In the genomic region with DNA sequence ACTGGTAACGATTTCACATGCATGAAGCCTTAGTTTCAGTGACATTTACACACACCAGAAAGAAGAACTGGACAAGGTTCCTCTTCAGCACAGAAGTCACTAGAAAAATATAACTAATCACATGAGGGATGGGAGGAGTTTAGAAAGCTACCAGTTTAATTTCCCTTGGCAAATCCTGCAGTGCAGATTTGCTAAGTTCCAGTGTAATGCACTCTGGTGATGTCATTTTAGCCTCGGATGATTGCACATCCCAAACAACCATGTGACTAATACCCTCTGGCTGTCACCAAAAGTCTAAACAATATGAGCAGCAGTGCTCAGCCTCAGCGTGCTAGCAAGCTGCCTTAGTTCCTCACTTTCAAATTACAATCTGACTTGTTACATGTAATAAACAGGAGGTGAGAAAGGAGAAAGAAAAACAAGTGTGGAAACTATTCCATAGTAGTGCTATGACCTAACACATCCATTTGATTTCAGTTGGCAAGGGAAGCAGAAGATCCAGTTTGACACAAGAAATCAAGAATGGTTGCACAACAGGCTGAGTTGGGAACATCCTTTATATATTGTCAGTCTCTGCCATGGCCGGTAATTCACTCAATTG, we compare ENCODE assay signal across 1 cellular context.
TF ChIP-seq lines count a peak whose summit lies in the region.

No MANE protein-coding gene starts in this region.

TF ChIP-seq in K562, 482 proteins besides CTCF, POLR2A, EP300 and RAD21 (continued from another document and continues in another):
- TF ChIP-seq, protein P1, sequence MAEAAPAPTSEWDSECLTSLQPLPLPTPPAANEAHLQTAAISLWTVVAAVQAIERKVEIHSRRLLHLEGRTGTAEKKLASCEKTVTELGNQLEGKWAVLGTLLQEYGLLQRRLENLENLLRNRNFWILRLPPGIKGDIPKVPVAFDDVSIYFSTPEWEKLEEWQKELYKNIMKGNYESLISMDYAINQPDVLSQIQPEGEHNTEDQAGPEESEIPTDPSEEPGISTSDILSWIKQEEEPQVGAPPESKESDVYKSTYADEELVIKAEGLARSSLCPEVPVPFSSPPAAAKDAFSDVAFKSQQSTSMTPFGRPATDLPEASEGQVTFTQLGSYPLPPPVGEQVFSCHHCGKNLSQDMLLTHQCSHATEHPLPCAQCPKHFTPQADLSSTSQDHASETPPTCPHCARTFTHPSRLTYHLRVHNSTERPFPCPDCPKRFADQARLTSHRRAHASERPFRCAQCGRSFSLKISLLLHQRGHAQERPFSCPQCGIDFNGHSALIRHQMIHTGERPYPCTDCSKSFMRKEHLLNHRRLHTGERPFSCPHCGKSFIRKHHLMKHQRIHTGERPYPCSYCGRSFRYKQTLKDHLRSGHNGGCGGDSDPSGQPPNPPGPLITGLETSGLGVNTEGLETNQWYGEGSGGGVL (CRISPR knock-in tag; IDR thresholded peaks at IDR 0.05): no peak
- no peak for TF ChIP-seq GATAD2B (IDR thresholded peaks at IDR 0.05; ENCODE audit: borderline replicate concordance)
- TF ChIP-seq ZNF830 (CRISPR knock-in tag; IDR thresholded peaks at IDR 0.05): no peak
- no peak for TF ChIP-seq ZNF134 (CRISPR knock-in tag; conservative IDR thresholded peaks at IDR 0.05)
- no peak for TF ChIP-seq ZNF644 (tag; IDR thresholded peaks at IDR 0.05; ENCODE audit: low read depth)
- TF ChIP-seq, protein P2, sequence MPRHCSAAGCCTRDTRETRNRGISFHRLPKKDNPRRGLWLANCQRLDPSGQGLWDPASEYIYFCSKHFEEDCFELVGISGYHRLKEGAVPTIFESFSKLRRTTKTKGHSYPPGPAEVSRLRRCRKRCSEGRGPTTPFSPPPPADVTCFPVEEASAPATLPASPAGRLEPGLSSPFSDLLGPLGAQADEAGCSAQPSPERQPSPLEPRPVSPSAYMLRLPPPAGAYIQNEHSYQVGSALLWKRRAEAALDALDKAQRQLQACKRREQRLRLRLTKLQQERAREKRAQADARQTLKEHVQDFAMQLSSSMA (CRISPR knock-in tag; IDR thresholded peaks at IDR 0.05): no peak
- TF ChIP-seq, protein P3, sequence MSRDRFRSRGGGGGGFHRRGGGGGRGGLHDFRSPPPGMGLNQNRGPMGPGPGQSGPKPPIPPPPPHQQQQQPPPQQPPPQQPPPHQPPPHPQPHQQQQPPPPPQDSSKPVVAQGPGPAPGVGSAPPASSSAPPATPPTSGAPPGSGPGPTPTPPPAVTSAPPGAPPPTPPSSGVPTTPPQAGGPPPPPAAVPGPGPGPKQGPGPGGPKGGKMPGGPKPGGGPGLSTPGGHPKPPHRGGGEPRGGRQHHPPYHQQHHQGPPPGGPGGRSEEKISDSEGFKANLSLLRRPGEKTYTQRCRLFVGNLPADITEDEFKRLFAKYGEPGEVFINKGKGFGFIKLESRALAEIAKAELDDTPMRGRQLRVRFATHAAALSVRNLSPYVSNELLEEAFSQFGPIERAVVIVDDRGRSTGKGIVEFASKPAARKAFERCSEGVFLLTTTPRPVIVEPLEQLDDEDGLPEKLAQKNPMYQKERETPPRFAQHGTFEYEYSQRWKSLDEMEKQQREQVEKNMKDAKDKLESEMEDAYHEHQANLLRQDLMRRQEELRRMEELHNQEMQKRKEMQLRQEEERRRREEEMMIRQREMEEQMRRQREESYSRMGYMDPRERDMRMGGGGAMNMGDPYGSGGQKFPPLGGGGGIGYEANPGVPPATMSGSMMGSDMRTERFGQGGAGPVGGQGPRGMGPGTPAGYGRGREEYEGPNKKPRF (IDR thresholded peaks at IDR 0.05; ENCODE audit: low read depth, low read length): no peak
- TF ChIP-seq, protein P4, sequence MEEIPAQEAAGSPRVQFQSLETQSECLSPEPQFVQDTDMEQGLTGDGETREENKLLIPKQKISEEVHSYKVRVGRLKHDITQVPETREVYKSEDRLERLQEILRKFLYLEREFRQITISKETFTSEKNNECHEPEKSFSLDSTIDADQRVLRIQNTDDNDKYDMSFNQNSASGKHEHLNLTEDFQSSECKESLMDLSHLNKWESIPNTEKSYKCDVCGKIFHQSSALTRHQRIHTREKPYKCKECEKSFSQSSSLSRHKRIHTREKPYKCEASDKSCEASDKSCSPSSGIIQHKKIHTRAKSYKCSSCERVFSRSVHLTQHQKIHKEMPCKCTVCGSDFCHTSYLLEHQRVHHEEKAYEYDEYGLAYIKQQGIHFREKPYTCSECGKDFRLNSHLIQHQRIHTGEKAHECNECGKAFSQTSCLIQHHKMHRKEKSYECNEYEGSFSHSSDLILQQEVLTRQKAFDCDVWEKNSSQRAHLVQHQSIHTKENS (CRISPR knock-in tag; IDR thresholded peaks at IDR 0.05): no peak
- TF ChIP-seq, protein P5, sequence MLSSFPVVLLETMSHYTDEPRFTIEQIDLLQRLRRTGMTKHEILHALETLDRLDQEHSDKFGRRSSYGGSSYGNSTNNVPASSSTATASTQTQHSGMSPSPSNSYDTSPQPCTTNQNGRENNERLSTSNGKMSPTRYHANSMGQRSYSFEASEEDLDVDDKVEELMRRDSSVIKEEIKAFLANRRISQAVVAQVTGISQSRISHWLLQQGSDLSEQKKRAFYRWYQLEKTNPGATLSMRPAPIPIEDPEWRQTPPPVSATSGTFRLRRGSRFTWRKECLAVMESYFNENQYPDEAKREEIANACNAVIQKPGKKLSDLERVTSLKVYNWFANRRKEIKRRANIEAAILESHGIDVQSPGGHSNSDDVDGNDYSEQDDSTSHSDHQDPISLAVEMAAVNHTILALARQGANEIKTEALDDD (IDR thresholded peaks at IDR 0.05): 0 out of 2 replicates have a peak, but pooled peaks have one; percentile 18
- TF ChIP-seq TOE1 (IDR thresholded peaks at IDR 0.05; ENCODE audit: borderline replicate concordance): no peak
- no peak for TF ChIP-seq TOE1 (CRISPR knock-in tag; IDR thresholded peaks at IDR 0.05; ENCODE audit: borderline replicate concordance, low read depth)
- no peak for TF ChIP-seq HNRNPL (IDR thresholded peaks at IDR 0.05; ENCODE audit: low read depth, low read length)
- peak; percentile 30; the same call in 1 of the 2 replicates for TF ChIP-seq CREB1 (IDR thresholded peaks at IDR 0.05)
- no peak for TF ChIP-seq CREB1 (CRISPR knock-in tag; IDR thresholded peaks at IDR 0.05)
- no peak for TF ChIP-seq CAMTA2 (CRISPR knock-in tag; conservative IDR thresholded peaks at IDR 0.05)
- no peak for TF ChIP-seq ZNF717 (CRISPR knock-in tag; IDR thresholded peaks at IDR 0.05)
- TF ChIP-seq, protein P6, sequence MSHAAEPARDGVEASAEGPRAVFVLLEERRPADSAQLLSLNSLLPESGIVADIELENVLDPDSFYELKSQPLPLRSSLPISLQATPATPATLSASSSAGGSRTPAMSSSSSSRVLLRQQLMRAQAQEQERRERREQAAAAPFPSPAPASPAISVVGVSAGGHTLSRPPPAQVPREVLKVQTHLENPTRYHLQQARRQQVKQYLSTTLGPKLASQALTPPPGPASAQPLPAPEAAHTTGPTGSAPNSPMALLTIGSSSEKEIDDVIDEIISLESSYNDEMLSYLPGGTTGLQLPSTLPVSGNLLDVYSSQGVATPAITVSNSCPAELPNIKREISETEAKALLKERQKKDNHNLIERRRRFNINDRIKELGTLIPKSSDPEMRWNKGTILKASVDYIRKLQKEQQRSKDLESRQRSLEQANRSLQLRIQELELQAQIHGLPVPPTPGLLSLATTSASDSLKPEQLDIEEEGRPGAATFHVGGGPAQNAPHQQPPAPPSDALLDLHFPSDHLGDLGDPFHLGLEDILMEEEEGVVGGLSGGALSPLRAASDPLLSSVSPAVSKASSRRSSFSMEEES (CRISPR knock-in tag; IDR thresholded peaks at IDR 0.05): peak; percentile 13; the same call in 1 of the 2 replicates
- no peak for TF ChIP-seq SAP30 (IDR thresholded peaks at IDR 0.05; ENCODE audit: borderline replicate concordance, insufficient read depth, low read depth, low read length, poor library complexity, severe bottlenecking)
- peak; percentile 51 for TF ChIP-seq RAD51 (IDR thresholded peaks at IDR 0.05; ENCODE audit: borderline replicate concordance, low read depth)
- TF ChIP-seq PURB (CRISPR knock-in tag; IDR thresholded peaks at IDR 0.05; ENCODE audit: low read depth): no peak
- no peak for TF ChIP-seq ETV1 (tag; conservative IDR thresholded peaks at IDR 0.05; ENCODE audit: low read depth)
- no peak for TF ChIP-seq NFE2 (IDR thresholded peaks at IDR 0.05; ENCODE audit: low read depth)
- no peak for TF ChIP-seq ATF1 (CRISPR knock-in tag; IDR thresholded peaks at IDR 0.05)
- peak; percentile 47; the same call in 1 of the 2 replicates for TF ChIP-seq ATF1 (tag; IDR thresholded peaks at IDR 0.05)
- peak; percentile 24; the same call in 1 of the 2 replicates for TF ChIP-seq SMARCE1 (IDR thresholded peaks at IDR 0.05)
- TF ChIP-seq, protein P7, sequence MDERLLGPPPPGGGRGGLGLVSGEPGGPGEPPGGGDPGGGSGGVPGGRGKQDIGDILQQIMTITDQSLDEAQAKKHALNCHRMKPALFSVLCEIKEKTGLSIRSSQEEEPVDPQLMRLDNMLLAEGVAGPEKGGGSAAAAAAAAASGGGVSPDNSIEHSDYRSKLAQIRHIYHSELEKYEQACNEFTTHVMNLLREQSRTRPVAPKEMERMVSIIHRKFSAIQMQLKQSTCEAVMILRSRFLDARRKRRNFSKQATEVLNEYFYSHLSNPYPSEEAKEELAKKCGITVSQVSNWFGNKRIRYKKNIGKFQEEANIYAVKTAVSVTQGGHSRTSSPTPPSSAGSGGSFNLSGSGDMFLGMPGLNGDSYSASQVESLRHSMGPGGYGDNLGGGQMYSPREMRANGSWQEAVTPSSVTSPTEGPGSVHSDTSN (CRISPR knock-in tag; IDR thresholded peaks at IDR 0.05; ENCODE audit: low read depth): no peak
- TF ChIP-seq, protein P7 (tag; conservative IDR thresholded peaks at IDR 0.05; ENCODE audit: low read depth): 0 out of 2 replicates have a peak, but pooled peaks have one; percentile 28
- TF ChIP-seq TCFL5 (CRISPR knock-in tag; conservative IDR thresholded peaks at IDR 0.05): no peak
- TF ChIP-seq, protein P8, sequence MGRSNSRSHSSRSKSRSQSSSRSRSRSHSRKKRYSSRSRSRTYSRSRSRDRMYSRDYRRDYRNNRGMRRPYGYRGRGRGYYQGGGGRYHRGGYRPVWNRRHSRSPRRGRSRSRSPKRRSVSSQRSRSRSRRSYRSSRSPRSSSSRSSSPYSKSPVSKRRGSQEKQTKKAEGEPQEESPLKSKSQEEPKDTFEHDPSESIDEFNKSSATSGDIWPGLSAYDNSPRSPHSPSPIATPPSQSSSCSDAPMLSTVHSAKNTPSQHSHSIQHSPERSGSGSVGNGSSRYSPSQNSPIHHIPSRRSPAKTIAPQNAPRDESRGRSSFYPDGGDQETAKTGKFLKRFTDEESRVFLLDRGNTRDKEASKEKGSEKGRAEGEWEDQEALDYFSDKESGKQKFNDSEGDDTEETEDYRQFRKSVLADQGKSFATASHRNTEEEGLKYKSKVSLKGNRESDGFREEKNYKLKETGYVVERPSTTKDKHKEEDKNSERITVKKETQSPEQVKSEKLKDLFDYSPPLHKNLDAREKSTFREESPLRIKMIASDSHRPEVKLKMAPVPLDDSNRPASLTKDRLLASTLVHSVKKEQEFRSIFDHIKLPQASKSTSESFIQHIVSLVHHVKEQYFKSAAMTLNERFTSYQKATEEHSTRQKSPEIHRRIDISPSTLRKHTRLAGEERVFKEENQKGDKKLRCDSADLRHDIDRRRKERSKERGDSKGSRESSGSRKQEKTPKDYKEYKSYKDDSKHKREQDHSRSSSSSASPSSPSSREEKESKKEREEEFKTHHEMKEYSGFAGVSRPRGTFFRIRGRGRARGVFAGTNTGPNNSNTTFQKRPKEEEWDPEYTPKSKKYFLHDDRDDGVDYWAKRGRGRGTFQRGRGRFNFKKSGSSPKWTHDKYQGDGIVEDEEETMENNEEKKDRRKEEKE (IDR thresholded peaks at IDR 0.05; ENCODE audit: borderline replicate concordance in 1 of 2, control insufficient read depth in 1 of 2, low read depth in 2 of 2, low read length in 1 of 2): no peak
- peak; percentile 84 for TF ChIP-seq JUND (IDR thresholded peaks at IDR 0.05; ENCODE audit: borderline replicate concordance, low read depth, low read length)
- peak; percentile 86 for TF ChIP-seq JUND (tag; IDR thresholded peaks at IDR 0.05; ENCODE audit: borderline replicate concordance, low read depth, low read length)
- TF ChIP-seq, protein P9, sequence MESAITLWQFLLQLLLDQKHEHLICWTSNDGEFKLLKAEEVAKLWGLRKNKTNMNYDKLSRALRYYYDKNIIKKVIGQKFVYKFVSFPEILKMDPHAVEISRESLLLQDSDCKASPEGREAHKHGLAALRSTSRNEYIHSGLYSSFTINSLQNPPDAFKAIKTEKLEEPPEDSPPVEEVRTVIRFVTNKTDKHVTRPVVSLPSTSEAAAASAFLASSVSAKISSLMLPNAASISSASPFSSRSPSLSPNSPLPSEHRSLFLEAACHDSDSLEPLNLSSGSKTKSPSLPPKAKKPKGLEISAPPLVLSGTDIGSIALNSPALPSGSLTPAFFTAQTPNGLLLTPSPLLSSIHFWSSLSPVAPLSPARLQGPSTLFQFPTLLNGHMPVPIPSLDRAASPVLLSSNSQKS (CRISPR knock-in tag; IDR thresholded peaks at IDR 0.05): no peak
- no peak for TF ChIP-seq ZNF589 (CRISPR knock-in tag; IDR thresholded peaks at IDR 0.05; ENCODE audit: low read depth)
- TF ChIP-seq POLR2H (tag; IDR thresholded peaks at IDR 0.05; ENCODE audit: low read depth): 0 out of 2 replicates have a peak, but pooled peaks have one; percentile 21
- TF ChIP-seq ZNF764 (CRISPR knock-in tag; IDR thresholded peaks at IDR 0.05; ENCODE audit: low read depth): no peak
